19 cellular contexts compared by ENCODE assay signal in genomic region chr3:127439621-127440020, GRCh38.
"Had no signal": no experiment of that assay in that cellular context is flagged by ENCODE, and none has a peak within 500 bp of the region (broad histone marks: within the 10 kb centered on the region; RNA-seq: fewer than 3 reads in every experiment).

No MANE protein-coding gene starts in this region.

- H3K4me1 Mint-ChIP-seq: activated CD4-positive, alpha-beta T cell treated with anti-CD3 and anti-CD28 coated beads, Interleukin-2, amount 10 ng/mL, durations not matched to agents 24 days and 14 days had no signal

- H3K4me3 Mint-ChIP-seq: activated CD4-positive, alpha-beta T cell treated with anti-CD3 and anti-CD28 coated beads, Interleukin-2, amount 10 ng/mL, durations not matched to agents 24 days and 14 days; activated CD8-positive, alpha-beta T cell treated with anti-CD3 and anti-CD28 coated beads for 36 hours; activated T-helper 1 cell treated with anti-CD3 and anti-CD28 coated beads, Interleukin-12 subunit alpha, Interleukin-12 subunit beta, Interleukin-2, Interleukin-4 antibody, amounts not matched to agents 30 ng/mL and 10 ng/mL and 1 ng/mL, durations not matched to agents 14 hours and 24 hours and 36 hours had no signal

- DNase-seq: activated CD4-positive, alpha-beta T cell treated with anti-CD3 and anti-CD28 coated beads, Interleukin-2, amount 10 ng/mL, durations not matched to agents 24 days and 14 days; activated CD4-positive, CD25-positive, alpha-beta regulatory T cell treated with anti-CD3 and anti-CD28 coated beads, Interleukin-2, amount 50 U/mL, for 72 hours; activated CD8-positive, alpha-beta T cell treated with anti-CD3 and anti-CD28 coated beads for 36 hours; activated effector memory CD4-positive, alpha-beta T cell treated with anti-CD3 and anti-CD28 coated beads, Interleukin-2, amount 50 U/mL, for 16 hours; activated naive CD4-positive, alpha-beta T cell treated with anti-CD3 and anti-CD28 coated beads, Interleukin-2, amount 50 U/mL, for 16 hours; activated T-cell treated with anti-CD3 and anti-CD28 coated beads, Interleukin-2, amount 50 U/mL, for 1 hour; amygdala; central memory CD4-positive, alpha-beta T cell; dermis blood vessel endothelial cell; effector CD8-positive, alpha-beta T cell; left cardiac atrium; left ventricle myocardium superior; mammary epithelial cell; psoas muscle; stimulated activated CD4-positive, alpha-beta T cell treated with anti-CD3 and anti-CD28 coated beads, Interleukin-2, amount 100 ng/mL, for 48 hours; stimulated activated naive CD8-positive, alpha-beta T cell treated with anti-CD3 and anti-CD28 coated beads, Interleukin-15, Interleukin-2, amounts not matched to agents 100 U/mL and 50 U/mL, for 24 hours; T-helper 2 cell; transverse colon had no signal

- H3K9me3 Mint-ChIP-seq: activated CD4-positive, alpha-beta T cell treated with anti-CD3 and anti-CD28 coated beads, Interleukin-2, amount 10 ng/mL, durations not matched to agents 24 days and 14 days; activated CD8-positive, alpha-beta T cell treated with anti-CD3 and anti-CD28 coated beads for 36 hours; activated T-helper 1 cell treated with anti-CD3 and anti-CD28 coated beads, Interleukin-12 subunit alpha, Interleukin-12 subunit beta, Interleukin-2, Interleukin-4 antibody, amounts not matched to agents 30 ng/mL and 10 ng/mL and 1 ng/mL, durations not matched to agents 14 hours and 24 hours and 36 hours had no signal

- ATAC-seq: activated CD8-positive, alpha-beta T cell treated with anti-CD3 and anti-CD28 coated beads for 36 hours; left cardiac atrium; left ventricle myocardium superior; psoas muscle; stimulated activated naive CD8-positive, alpha-beta T cell treated with anti-CD3 and anti-CD28 coated beads, Interleukin-15, Interleukin-2, amounts not matched to agents 100 U/mL and 50 U/mL, for 24 hours had no signal

- H3K27ac Mint-ChIP-seq: activated CD4-positive, alpha-beta T cell treated with anti-CD3 and anti-CD28 coated beads, Interleukin-2, amount 10 ng/mL, durations not matched to agents 24 days and 14 days; activated CD8-positive, alpha-beta T cell treated with anti-CD3 and anti-CD28 coated beads for 36 hours; activated T-helper 1 cell treated with anti-CD3 and anti-CD28 coated beads, Interleukin-12 subunit alpha, Interleukin-12 subunit beta, Interleukin-2, Interleukin-4 antibody, amounts not matched to agents 30 ng/mL and 10 ng/mL and 1 ng/mL, durations not matched to agents 14 hours and 24 hours and 36 hours had no signal

- H3K27me3 Mint-ChIP-seq: activated CD8-positive, alpha-beta T cell treated with anti-CD3 and anti-CD28 coated beads for 36 hours had no signal
